8 cellular contexts compared by ENCODE assay signal in the genomic region with DNA sequence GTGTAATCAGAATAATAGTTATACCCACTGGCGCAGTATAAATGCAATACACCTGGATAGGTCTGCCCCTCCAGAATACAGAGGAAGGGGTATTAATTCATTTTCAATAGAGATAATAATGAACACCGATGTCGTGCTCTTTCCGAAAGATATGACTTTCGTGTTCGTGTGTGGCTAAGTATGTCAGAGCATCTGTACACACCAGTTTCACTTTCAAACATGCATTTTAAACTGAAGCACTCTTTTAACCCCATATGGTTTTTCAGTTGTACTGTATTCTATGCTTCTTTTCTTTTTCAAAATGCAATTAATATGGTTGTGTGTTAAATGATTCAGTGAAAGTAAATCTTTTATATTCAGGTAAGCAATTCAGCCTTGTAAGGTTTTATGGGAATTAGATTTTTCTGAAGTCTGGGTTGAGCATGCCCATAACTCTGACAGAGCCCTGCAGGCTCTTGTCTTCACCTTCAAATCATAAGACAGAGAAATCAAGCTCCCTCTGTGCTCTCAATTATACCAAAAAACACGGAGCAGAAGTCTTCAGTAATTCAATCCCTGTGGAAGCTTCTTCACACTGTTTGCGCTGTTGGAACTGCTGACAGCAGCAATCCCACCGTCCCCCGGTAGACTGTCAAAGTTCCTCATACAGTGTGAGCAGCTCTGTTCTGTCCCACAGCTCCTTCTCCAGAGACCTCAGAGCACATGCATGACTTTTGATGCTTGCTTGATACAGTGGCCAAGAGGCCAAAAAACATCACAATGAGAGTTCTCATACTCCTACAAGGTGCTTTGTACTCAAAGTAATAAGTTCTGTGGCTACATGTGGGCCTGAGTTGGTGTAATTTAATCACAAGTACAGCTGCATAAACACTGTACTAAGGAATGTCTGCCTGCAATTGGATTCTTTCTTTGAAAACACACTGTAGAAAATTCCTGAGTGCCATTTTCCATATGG.
A peak's percentile ranks its signal among the peaks of the same experiment; 100 is the strongest.
DNase-seq lines count a peak whose midpoint lies in the region; ATAC-seq, FAIRE-seq and TF ChIP-seq lines count a peak whose summit lies in the region.

No MANE protein-coding gene starts in this region.

- no peaks in the 10 kb centered on the region for H3K4me1 ChIP-seq in K562 (replicated peaks in 1 of 2; ENCODE audit: control insufficient read depth in 2 of 2, insufficient read depth in 2 of 2, low read length in 2 of 2)

- no peaks in the 10 kb centered on the region for H3K36me3 ChIP-seq in K562 (ENCODE audit: control insufficient read depth, insufficient read depth, low read length)

- no peak overlapping the region for H3K27ac ChIP-seq in K562 (ENCODE audit: extremely low read depth, low read depth, low read length)

- no peaks in the 10 kb centered on the region for H3K27me3 Mint-ChIP-seq in memory B cell

- intact Hi-C loops in K562 (cut with micrococcal nuclease) = no loop called here

- no peak overlapping the region for H3K4me2 ChIP-seq in K562 (ENCODE audit: insufficient read depth, low read length)

- no peaks in the 10 kb centered on the region for H4K20me1 ChIP-seq in K562 (replicated peaks; ENCODE audit: control insufficient read depth, insufficient read depth, low read length)

- peaks cover 11% of the 10 kb centered on the region for H3K4me1 Mint-ChIP-seq in memory B cell

- no peak overlapping the region for H3K4me3 ChIP-seq in K562

- no peak overlapping the region for H3K9ac ChIP-seq in K562 (ENCODE audit: insufficient read depth in 1 of 2, low read depth in 2 of 2, low read length in 2 of 2)

- no peak for TF ChIP-seq RAD21 in K562 (CRISPR knock-in tag; conservative IDR thresholded peaks at IDR 0.05 in 1 of 2, IDR thresholded peaks at IDR 0.05 in 1 of 2)

- H3K9me3 Mint-ChIP-seq in memory B cell = no peaks in the 10 kb centered on the region

- H3K9me3 ChIP-seq in K562 (replicated peaks; ENCODE audit: control insufficient read depth, insufficient read depth, low read depth, low read length) = no peaks in the 10 kb centered on the region

- H2AFZ ChIP-seq in K562 (ENCODE audit: low read depth, low read length) = no peak overlapping the region

- BruUV-seq in K562 (replicated peaks; lab: Mats Ljungman, UMichigan) = no TSS peak

- TF ChIP-seq CTCF in K562 (IDR thresholded peaks at IDR 0.05 in 2 of 3, conservative IDR thresholded peaks at IDR 0.05 in 1 of 3; ENCODE audit: insufficient read depth in 2 of 3, low read depth in 1 of 3, low read length in 3 of 3) = no peak

- peak; percentile 68 for ATAC-seq in GM19455 (IDR thresholded peaks at IDR 0.05; ENCODE audit: unreplicated experiment)
- ATAC-seq in HG03457 (IDR thresholded peaks at IDR 0.05; ENCODE audit: unreplicated experiment) = peak; percentile 90
- ATAC-seq in K562 = peak; percentile 77
- ATAC-seq in memory B cell (ENCODE audit: low read depth) = peak; percentile 58

- H3K9me1 ChIP-seq in K562 (ENCODE audit: control insufficient read depth, insufficient read depth, low read length) = no peaks in the 10 kb centered on the region

- POLR2A ChIA-PET in K562 (lab: Yijun Ruan, JAX) = interaction anchor here (0.6 to 1.0 kb wide), 3 partner anchors 9 to 123 kb away, joined by 3 to 4 read pairs (median 4); no protein-coding TSS in a partner anchor

- CTCF ChIA-PET in K562 (lab: Yijun Ruan, JAX; ENCODE audit: low intra/inter-chr PET ratio) = no interaction called here

- DNase-seq in EH (ENCODE audit: low read depth) (peak; percentile 62), K562 (ENCODE audit: extremely low read depth in 1 of 4, low spot score in 3 of 4) (no peak), memory B cell (ENCODE audit: low spot score in 2 of 2) (no peak), NCI-H146 (lab: John Stamatoyannopoulos, UW) (no peak), GF-D8 (lab: John Stamatoyannopoulos, UW) (no peak), GOT3 (lab: John Stamatoyannopoulos, UW) (no peak)

- TF ChIP-seq EP300 in K562 (IDR thresholded peaks at IDR 0.05; ENCODE audit: low read length) = no peak

- H3K36me3 Mint-ChIP-seq in memory B cell = no peaks in the 10 kb centered on the region

- WGBS in K562 (ENCODE audit: insufficient coverage, low coverage, missing lambda C conversion rate) = 2% methylated on average over 10 of the region's 10 CpGs

- TF ChIP-seq POLR2A in K562 (conservative IDR thresholded peaks at IDR 0.05) = no peak

- no peak overlapping the region for H3K27ac Mint-ChIP-seq in memory B cell

- H3K27me3 ChIP-seq in K562 (ENCODE audit: control insufficient read depth in 2 of 2, insufficient read depth in 2 of 2, low read length in 2 of 2) = no peaks in the 10 kb centered on the region

- in situ Hi-C loops in K562 (cut with MboI) = no loop called here

- peak overlapping the region; percentile 71 for H3K4me3 Mint-ChIP-seq in memory B cell

- FAIRE-seq in K562 (lab: Jason Lieb, UNC) = no peak

- no peaks in the 10 kb centered on the region for H3K79me2 ChIP-seq in K562 (ENCODE audit: control insufficient read depth, insufficient read depth, low read length)

TF ChIP-seq in K562, 482 proteins besides CTCF, POLR2A, EP300 and RAD21:
- TF ChIP-seq MED1 (CRISPR knock-in tag; IDR thresholded peaks at IDR 0.05; ENCODE audit: borderline replicate concordance) (no peak), ETV6 (IDR thresholded peaks at IDR 0.05; ENCODE audit: borderline replicate concordance in 1 of 2, low read depth in 2 of 2, low read length in 1 of 2) (no peak), ETV6 (CRISPR knock-in tag; IDR thresholded peaks at IDR 0.05; ENCODE audit: borderline replicate concordance) (no peak), MAFF (IDR thresholded peaks at IDR 0.05; ENCODE audit: low read length) (peak; percentile 24; the same call in 1 of the 2 replicates), ZNF507 (tag; conservative IDR thresholded peaks at IDR 0.05) (no peak), MAFK (IDR thresholded peaks at IDR 0.05; ENCODE audit: low read length) (0 out of 2 replicates have a peak, but pooled peaks have one; percentile 31), MEF2A (IDR thresholded peaks at IDR 0.05; ENCODE audit: control insufficient read depth, low read depth, low read length) (no peak)
